30 cellular contexts compared by ENCODE assay signal in genomic region chr11:116723511-116723910, GRCh38.
"Had no signal": no experiment of that assay in that cellular context is flagged by ENCODE, and none has a peak within 500 bp of the region (broad histone marks: within the 10 kb centered on the region; RNA-seq: fewer than 3 reads in every experiment).

No MANE protein-coding gene starts in this region.

- H3K27me3 Mint-ChIP-seq: activated CD4-positive, alpha-beta T cell treated with anti-CD3 and anti-CD28 coated beads for 36 hours; activated naive CD8-positive, alpha-beta T cell treated with anti-CD3 and anti-CD28 coated beads for 36 hours had no signal

- FAIRE-seq: bronchial epithelial cell, endometrium, endothelial cell of umbilical vein had no signal

- H3K36me3 ChIP-seq: adrenal gland, ascending aorta, brain microvascular endothelial cell, colonic mucosa, esophagus squamous epithelium, gastroesophageal sphincter had no signal

- H3K4me1 Mint-ChIP-seq: activated CD4-positive, alpha-beta T cell treated with anti-CD3 and anti-CD28 coated beads for 36 hours; activated CD4-positive, alpha-beta T cell treated with anti-CD3 and anti-CD28 coated beads, Interleukin-2, amount 10 ng/mL, durations not matched to agents 24 days and 14 days; activated CD8-positive, alpha-beta memory T cell treated with anti-CD3 and anti-CD28 coated beads, Interleukin-2, amount 10 ng/mL, durations not matched to agents 7 days and 5 days; activated naive CD4-positive, alpha-beta T cell treated with anti-CD3 and anti-CD28 coated beads, Interleukin-2, amount 50 U/mL, for 24 hours; activated naive CD8-positive, alpha-beta T cell treated with anti-CD3 and anti-CD28 coated beads for 36 hours; activated naive CD8-positive, alpha-beta T cell treated with anti-CD3 and anti-CD28 coated beads, Interleukin-2, amount 50 U/mL, for 24 hours had no signal

- H3K4me3 Mint-ChIP-seq: activated CD4-positive, alpha-beta memory T cell treated with anti-CD3 and anti-CD28 coated beads for 36 hours; activated CD4-positive, alpha-beta T cell treated with anti-CD3 and anti-CD28 coated beads for 36 hours; activated CD4-positive, alpha-beta T cell treated with anti-CD3 and anti-CD28 coated beads, Interleukin-2, amount 10 ng/mL, durations not matched to agents 24 days and 14 days; activated CD8-positive, alpha-beta memory T cell treated with anti-CD3 and anti-CD28 coated beads, Interleukin-2, amount 10 ng/mL, durations not matched to agents 7 days and 5 days; activated CD8-positive, alpha-beta T cell treated with anti-CD3 and anti-CD28 coated beads, Interleukin-2, amount 10 ng/mL, durations not matched to agents 7 days and 5 days; activated naive CD4-positive, alpha-beta T cell treated with anti-CD3 and anti-CD28 coated beads for 36 hours; activated naive CD4-positive, alpha-beta T cell treated with anti-CD3 and anti-CD28 coated beads, Interleukin-2, amount 50 U/mL, for 24 hours; activated naive CD8-positive, alpha-beta T cell treated with anti-CD3 and anti-CD28 coated beads for 36 hours; activated naive CD8-positive, alpha-beta T cell treated with anti-CD3 and anti-CD28 coated beads, Interleukin-2, amount 50 U/mL, for 24 hours; activated T-helper 1 cell treated with anti-CD3 and anti-CD28 coated beads, Interleukin-12 subunit alpha, Interleukin-12 subunit beta, Interleukin-2, Interleukin-4 antibody, amounts not matched to agents 30 ng/mL and 10 ng/mL and 1 ng/mL, durations not matched to agents 14 hours and 24 hours and 36 hours had no signal

- H3K27ac ChIP-seq: adrenal gland, ascending aorta, brain microvascular endothelial cell, colonic mucosa, epithelial cell of prostate, esophagus squamous epithelium, gastroesophageal sphincter had no signal

- H3K4me1 ChIP-seq: adrenal gland, ascending aorta, colonic mucosa, esophagus squamous epithelium, gastroesophageal sphincter had no signal

- ATAC-seq: activated CD4-positive, alpha-beta T cell treated with anti-CD3 and anti-CD28 coated beads for 36 hours; activated CD8-positive, alpha-beta memory T cell treated with anti-CD3 and anti-CD28 coated beads, Interleukin-2, amount 10 ng/mL, durations not matched to agents 7 days and 5 days; activated CD8-positive, alpha-beta T cell treated with anti-CD3 and anti-CD28 coated beads, Interleukin-2, amount 10 ng/mL, durations not matched to agents 7 days and 5 days; activated naive CD8-positive, alpha-beta T cell treated with anti-CD3 and anti-CD28 coated beads, Interleukin-2, amount 50 U/mL, for 24 hours; gastroesophageal sphincter had no signal

- H3K9me3 Mint-ChIP-seq: activated CD4-positive, alpha-beta memory T cell treated with anti-CD3 and anti-CD28 coated beads for 36 hours; activated CD4-positive, alpha-beta T cell treated with anti-CD3 and anti-CD28 coated beads, Interleukin-2, amount 10 ng/mL, durations not matched to agents 24 days and 14 days; activated naive CD4-positive, alpha-beta T cell treated with anti-CD3 and anti-CD28 coated beads for 36 hours; activated naive CD4-positive, alpha-beta T cell treated with anti-CD3 and anti-CD28 coated beads, Interleukin-2, amount 50 U/mL, for 24 hours; activated naive CD8-positive, alpha-beta T cell treated with anti-CD3 and anti-CD28 coated beads for 36 hours; activated naive CD8-positive, alpha-beta T cell treated with anti-CD3 and anti-CD28 coated beads, Interleukin-2, amount 50 U/mL, for 24 hours; activated T-helper 1 cell treated with anti-CD3 and anti-CD28 coated beads, Interleukin-12 subunit alpha, Interleukin-12 subunit beta, Interleukin-2, Interleukin-4 antibody, amounts not matched to agents 30 ng/mL and 10 ng/mL and 1 ng/mL, durations not matched to agents 14 hours and 24 hours and 36 hours; activated T-helper 2 cell treated with anti-CD3 and anti-CD28 coated beads, Interferon-gamma antibody, Interleukin-2, Interleukin-4, amounts not matched to agents 10 μg/mL and 5 μg/mL and 100 μg/mL, durations not matched to agents 14 hours and 24 hours and 36 hours had no signal

- H3K27ac Mint-ChIP-seq: activated CD4-positive, alpha-beta memory T cell treated with anti-CD3 and anti-CD28 coated beads for 36 hours; activated CD4-positive, alpha-beta T cell treated with anti-CD3 and anti-CD28 coated beads for 36 hours; activated CD4-positive, alpha-beta T cell treated with anti-CD3 and anti-CD28 coated beads, Interleukin-2, amount 10 ng/mL, durations not matched to agents 24 days and 14 days; activated CD8-positive, alpha-beta memory T cell treated with anti-CD3 and anti-CD28 coated beads, Interleukin-2, amount 10 ng/mL, durations not matched to agents 7 days and 5 days; activated CD8-positive, alpha-beta T cell treated with anti-CD3 and anti-CD28 coated beads, Interleukin-2, amount 10 ng/mL, durations not matched to agents 7 days and 5 days; activated naive CD4-positive, alpha-beta T cell treated with anti-CD3 and anti-CD28 coated beads for 36 hours; activated naive CD4-positive, alpha-beta T cell treated with anti-CD3 and anti-CD28 coated beads, Interleukin-2, amount 50 U/mL, for 24 hours; activated naive CD8-positive, alpha-beta T cell treated with anti-CD3 and anti-CD28 coated beads for 36 hours; activated naive CD8-positive, alpha-beta T cell treated with anti-CD3 and anti-CD28 coated beads, Interleukin-2, amount 50 U/mL, for 24 hours; activated T-helper 1 cell treated with anti-CD3 and anti-CD28 coated beads, Interleukin-12 subunit alpha, Interleukin-12 subunit beta, Interleukin-2, Interleukin-4 antibody, amounts not matched to agents 30 ng/mL and 10 ng/mL and 1 ng/mL, durations not matched to agents 14 hours and 24 hours and 36 hours; activated T-helper 2 cell treated with anti-CD3 and anti-CD28 coated beads, Interferon-gamma antibody, Interleukin-2, Interleukin-4, amounts not matched to agents 10 μg/mL and 5 μg/mL and 100 μg/mL, durations not matched to agents 14 hours and 24 hours and 36 hours had no signal

- DNase-seq: activated CD4-positive, alpha-beta memory T cell treated with anti-CD3 and anti-CD28 coated beads for 36 hours; activated CD4-positive, alpha-beta T cell treated with anti-CD3 and anti-CD28 coated beads for 36 hours; activated CD4-positive, alpha-beta T cell treated with anti-CD3 and anti-CD28 coated beads, Interleukin-2, amount 10 ng/mL, durations not matched to agents 24 days and 14 days; activated CD4-positive, CD25-positive, alpha-beta regulatory T cell; activated CD4-positive, CD25-positive, alpha-beta regulatory T cell treated with anti-CD3 and anti-CD28 coated beads, Interleukin-2, amount 50 U/mL, for 72 hours; activated CD8-positive, alpha-beta memory T cell treated with anti-CD3 and anti-CD28 coated beads, Interleukin-2, amount 10 ng/mL, durations not matched to agents 7 days and 5 days; activated CD8-positive, alpha-beta memory T cell treated with anti-CD3 and anti-CD28 coated beads, Interleukin-2, amount 50 U/mL, for 4 hours; activated CD8-positive, alpha-beta T cell treated with anti-CD3 and anti-CD28 coated beads, Interleukin-2, amount 10 ng/mL, durations not matched to agents 7 days and 5 days; activated effector memory CD4-positive, alpha-beta T cell treated with anti-CD3 and anti-CD28 coated beads, Interleukin-2, amount 50 U/mL, for 16 hours; activated naive CD4-positive, alpha-beta T cell treated with anti-CD3 and anti-CD28 coated beads for 36 hours; activated naive CD8-positive, alpha-beta T cell treated with anti-CD3 and anti-CD28 coated beads for 36 hours; activated naive CD8-positive, alpha-beta T cell treated with anti-CD3 and anti-CD28 coated beads, Interleukin-2, amount 50 U/mL, for 24 hours; activated T-cell treated with anti-CD3 and anti-CD28 coated beads, Interleukin-2, amount 50 U/mL, for 1 hour; activated T-cell treated with anti-CD3 and anti-CD28 coated beads, Interleukin-2, amount 50 U/mL, for 48 hours; adrenal gland; brain microvascular endothelial cell; colonic mucosa; effector CD8-positive, alpha-beta T cell; esophagus squamous epithelium; foreskin melanocyte; T-helper 2 cell had no signal

- H3K9me3 ChIP-seq: adrenal gland, ascending aorta, colonic mucosa, esophagus squamous epithelium, gastroesophageal sphincter had no signal

- H3K4me3 ChIP-seq: adrenal gland, ascending aorta, colonic mucosa, esophagus squamous epithelium, gastroesophageal sphincter had no signal

- H3K27me3 ChIP-seq: adrenal gland, ascending aorta, brain microvascular endothelial cell, colonic mucosa had no signal

- H3K36me3 Mint-ChIP-seq: activated CD4-positive, alpha-beta memory T cell treated with anti-CD3 and anti-CD28 coated beads for 36 hours; activated CD8-positive, alpha-beta memory T cell treated with anti-CD3 and anti-CD28 coated beads, Interleukin-2, amount 10 ng/mL, durations not matched to agents 7 days and 5 days; activated naive CD4-positive, alpha-beta T cell treated with anti-CD3 and anti-CD28 coated beads, Interleukin-2, amount 50 U/mL, for 24 hours; activated naive CD8-positive, alpha-beta T cell treated with anti-CD3 and anti-CD28 coated beads for 36 hours had no signal
